ENCODE assay signal across 18 cellular contexts in the genomic region with DNA sequence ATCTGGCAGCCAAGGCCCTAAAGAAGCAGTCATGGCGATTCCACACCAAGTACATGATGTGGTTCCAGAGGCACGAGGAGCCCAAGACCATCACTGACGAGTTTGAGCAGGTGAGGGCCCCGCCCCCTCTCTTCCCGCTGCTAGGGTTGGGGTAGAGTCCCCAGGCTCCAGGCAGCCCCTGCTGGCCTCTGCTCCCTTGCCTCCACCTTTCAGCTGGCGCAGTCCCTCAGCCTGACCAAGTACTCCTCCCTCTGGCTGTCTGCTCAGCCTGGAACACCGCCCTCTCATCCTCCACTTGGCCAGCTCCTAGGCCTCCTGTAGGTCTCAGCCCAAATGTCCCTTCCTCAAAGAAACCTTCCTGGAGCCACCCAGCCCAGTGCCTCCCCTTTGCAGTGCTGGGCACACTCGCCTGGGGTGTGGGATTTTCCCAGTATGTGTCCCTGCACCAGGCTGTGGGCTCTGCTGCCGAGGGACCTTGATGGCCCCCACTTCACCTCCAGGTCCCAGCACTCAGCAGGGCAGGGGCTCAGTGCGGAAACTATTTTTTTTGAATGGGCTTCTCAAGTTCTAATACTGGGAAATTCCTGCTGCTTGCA. TPM values are rescaled to one million over a fixed set of nuclear protein-coding genes. Genes with fewer than 3 reads are reported as not detected.
DNase-seq lines count a peak whose midpoint lies in the region; ATAC-seq and TF ChIP-seq lines count a peak whose summit lies in the region.
"Had no signal": no experiment of that assay in that cellular context is flagged by ENCODE, and none has a peak within 500 bp of the region (broad histone marks: within the 10 kb centered on the region; RNA-seq: fewer than 3 reads in every experiment).

No MANE protein-coding gene starts in this region.

- H3K27me3 Mint-ChIP-seq in stimulated activated naive CD8-positive, alpha-beta T cell treated with anti-CD3 and anti-CD28 coated beads, Interleukin-15, Interleukin-2, amounts not matched to agents 100 ng/mL and 50 ng/mL, for 24 hours: no peaks in the 10 kb centered on the region
- no peaks in the 10 kb centered on the region for H3K27me3 Mint-ChIP-seq in activated CD4-positive, alpha-beta memory T cell treated with anti-CD3 and anti-CD28 coated beads, Interleukin-2, amount 10 ng/mL, durations not matched to agents 7 days and 5 days
- H3K27me3 Mint-ChIP-seq in immature natural killer cell (ENCODE audit: low read depth in 3 of 3): peaks cover 2 to 6% (median 2%) of the 10 kb centered on the region in 3 donors
- no peaks in the 10 kb centered on the region for H3K27me3 Mint-ChIP-seq in type B pancreatic cell

- no peak for DNase-seq in stimulated activated naive CD8-positive, alpha-beta T cell treated with anti-CD3 and anti-CD28 coated beads, Interleukin-15, Interleukin-2, amounts not matched to agents 100 U/mL and 50 U/mL, for 24 hours
- DNase-seq in activated CD4-positive, alpha-beta memory T cell treated with anti-CD3 and anti-CD28 coated beads, Interleukin-2, amount 10 ng/mL, durations not matched to agents 7 days and 5 days: no peak
- DNase-seq in immature natural killer cell (no peak), type B pancreatic cell (ENCODE audit: extremely low spot score, unreplicated experiment) (no peak), A673 (ENCODE audit: low spot score) (no peak), NCI-H128 (lab: John Stamatoyannopoulos, UW; ENCODE audit: unreplicated experiment) (no peak), NCI-H2029 (lab: John Stamatoyannopoulos, UW) (no peak)
- DNase-seq: activated effector memory CD4-positive, alpha-beta T cell treated with Interleukin-2 at 50 U/mL for 16 hours; caudate nucleus; glutamatergic neuron; NCI-H1436; NCI-H524; retina; stimulated activated CD4-positive, alpha-beta T cell treated with anti-CD3 and anti-CD28 coated beads, Interleukin-2, amount 100 ng/mL, for 48 hours had no signal

- BruUV-seq in A673 (replicated peaks; lab: Mats Ljungman, UMichigan): no TSS peak

- H3K4me3 ChIP-seq in A673 (ENCODE audit: low read depth, low read length, poor library complexity, severe bottlenecking): no peak overlapping the region
- H3K4me3 ChIP-seq: BLaER1 treated with 17β-estradiol and CSF1 and Interleukin-3, amounts not matched to agents 10 nM and 100 nM; PC-9; vagina had no signal

- no peaks in the 10 kb centered on the region for H3K9me3 ChIP-seq in A673 (ENCODE audit: low read depth, low read length, poor library complexity, severe bottlenecking)
- H3K9me3 ChIP-seq: BLaER1 treated with 17β-estradiol and CSF1 and Interleukin-3, amounts not matched to agents 10 nM and 100 nM; vagina had no signal

- peaks cover 5% of the 10 kb centered on the region for H3K4me1 ChIP-seq in A673 (ENCODE audit: insufficient read depth, low read length, poor library complexity, severe bottlenecking)

- H3K4me1 Mint-ChIP-seq in stimulated activated naive CD8-positive, alpha-beta T cell treated with anti-CD3 and anti-CD28 coated beads, Interleukin-15, Interleukin-2, amounts not matched to agents 100 ng/mL and 50 ng/mL, for 24 hours (ENCODE audit: low read depth): peaks cover 37% of the 10 kb centered on the region
- peaks cover 36% of the 10 kb centered on the region for H3K4me1 Mint-ChIP-seq in activated CD4-positive, alpha-beta memory T cell treated with anti-CD3 and anti-CD28 coated beads, Interleukin-2, amount 10 ng/mL, durations not matched to agents 7 days and 5 days
- H3K4me1 Mint-ChIP-seq in immature natural killer cell (peaks cover 16 to 19% of the 10 kb centered on the region in 2 donors), type B pancreatic cell (ENCODE audit: unreplicated experiment) (no peaks in the 10 kb centered on the region)

- CTCF ChIA-PET in activated CD4-positive, alpha-beta memory T cell treated with anti-CD3 and anti-CD28 coated beads, Interleukin-2, amount 10 ng/mL, durations not matched to agents 7 days and 5 days (lab: Charles Lee): no interaction called here
- CTCF ChIA-PET in A673 (lab: Charles Lee): no interaction called here

- TF ChIP-seq CTCF in type B pancreatic cell (conservative IDR thresholded peaks at IDR 0.05) (no peak), A673 (conservative IDR thresholded peaks at IDR 0.05; ENCODE audit: low read depth, low read length) (no peak)

- H3K9me3 Mint-ChIP-seq in stimulated activated naive CD8-positive, alpha-beta T cell treated with anti-CD3 and anti-CD28 coated beads, Interleukin-15, Interleukin-2, amounts not matched to agents 100 ng/mL and 50 ng/mL, for 24 hours: no peaks in the 10 kb centered on the region
- no peaks in the 10 kb centered on the region for H3K9me3 Mint-ChIP-seq in activated CD4-positive, alpha-beta memory T cell treated with anti-CD3 and anti-CD28 coated beads, Interleukin-2, amount 10 ng/mL, durations not matched to agents 7 days and 5 days
- H3K9me3 Mint-ChIP-seq in immature natural killer cell (no peaks in the 10 kb centered on the region), type B pancreatic cell (no peaks in the 10 kb centered on the region)

- H3K27me3 ChIP-seq in A673 (replicated peaks; ENCODE audit: insufficient read depth, low read depth, low read length, poor library complexity): no peaks in the 10 kb centered on the region
- H3K27me3 ChIP-seq: BLaER1 treated with 17β-estradiol and CSF1 and Interleukin-3, amounts not matched to agents 10 nM and 100 nM; vagina had no signal

- H3K36me3 Mint-ChIP-seq in stimulated activated naive CD8-positive, alpha-beta T cell treated with anti-CD3 and anti-CD28 coated beads, Interleukin-15, Interleukin-2, amounts not matched to agents 100 ng/mL and 50 ng/mL, for 24 hours (ENCODE audit: low read depth): peaks cover 58% of the 10 kb centered on the region
- peaks cover 71% of the 10 kb centered on the region for H3K36me3 Mint-ChIP-seq in activated CD4-positive, alpha-beta memory T cell treated with anti-CD3 and anti-CD28 coated beads, Interleukin-2, amount 10 ng/mL, durations not matched to agents 7 days and 5 days (ENCODE audit: low read depth)
- H3K36me3 Mint-ChIP-seq in immature natural killer cell (peaks cover 5 to 30% (median 14%) of the 10 kb centered on the region in 3 donors), type B pancreatic cell (peaks cover 24% of the 10 kb centered on the region)

- no peak overlapping the region for H3K4me3 Mint-ChIP-seq in stimulated activated naive CD8-positive, alpha-beta T cell treated with anti-CD3 and anti-CD28 coated beads, Interleukin-15, Interleukin-2, amounts not matched to agents 100 ng/mL and 50 ng/mL, for 24 hours
- H3K4me3 Mint-ChIP-seq in activated CD4-positive, alpha-beta memory T cell treated with anti-CD3 and anti-CD28 coated beads, Interleukin-2, amount 10 ng/mL, durations not matched to agents 7 days and 5 days: no peak overlapping the region
- H3K4me3 Mint-ChIP-seq in immature natural killer cell (no peak overlapping the region), type B pancreatic cell (peak overlapping the region; percentile 25)

- intact Hi-C loops in A673 (cut with micrococcal nuclease; ENCODE audit: unreplicated experiment): no loop called here

- H3K27ac Mint-ChIP-seq in stimulated activated naive CD8-positive, alpha-beta T cell treated with anti-CD3 and anti-CD28 coated beads, Interleukin-15, Interleukin-2, amounts not matched to agents 100 ng/mL and 50 ng/mL, for 24 hours: peak overlapping the region; percentile 52
- H3K27ac Mint-ChIP-seq in activated CD4-positive, alpha-beta memory T cell treated with anti-CD3 and anti-CD28 coated beads, Interleukin-2, amount 10 ng/mL, durations not matched to agents 7 days and 5 days: peak overlapping the region; percentile 87
- H3K27ac Mint-ChIP-seq in immature natural killer cell (peak overlapping the region in 4 of 6 donors; percentile 2 to 70 (median 38)), type B pancreatic cell (no peak overlapping the region)

- peaks cover 86% of the 10 kb centered on the region for H3K36me3 ChIP-seq in A673 (ENCODE audit: insufficient read depth, low read length, poor library complexity, severe bottlenecking)

- ATAC-seq in stimulated activated naive CD8-positive, alpha-beta T cell treated with anti-CD3 and anti-CD28 coated beads, Interleukin-15, Interleukin-2, amounts not matched to agents 100 U/mL and 50 U/mL, for 24 hours: no peak

- no peak overlapping the region for H3K27ac ChIP-seq in A673 (ENCODE audit: low read depth, low read length, poor library complexity, severe bottlenecking)
- H3K27ac ChIP-seq: BLaER1 treated with 17β-estradiol and CSF1 and Interleukin-3, amounts not matched to agents 10 nM and 100 nM; PC-9; vagina had no signal

- POLR2A ChIA-PET in activated CD4-positive, alpha-beta memory T cell treated with anti-CD3 and anti-CD28 coated beads, Interleukin-2, amount 10 ng/mL, durations not matched to agents 7 days and 5 days (lab: Charles Lee): interaction anchor here (1.3 kb wide), 1 partner anchor 15 kb away, joined by 4 read pairs; no protein-coding TSS in a partner anchor
- POLR2A ChIA-PET in A673 (lab: Charles Lee; ENCODE audit: low non-redundant PET): no interaction called here

RNA-seq across cellular contexts. Expression of a gene that starts 5.7 kb away (rescaled TPM):
- total RNA-seq in activated CD4-positive, alpha-beta memory T cell treated with anti-CD3 and anti-CD28 coated beads, Interleukin-2, amount 10 ng/mL, durations not matched to agents 7 days and 5 days: 1 to 10 TPM; 8.3 to 9.2 TPM
- 10 to 100 TPM in 2 of 3 donors, 1 to 10 TPM in 1; 2.6 to 14.0 (median 13.5) TPM for polyA plus RNA-seq in immature natural killer cell
- total RNA-seq in type B pancreatic cell (ENCODE audit: low replicate concordance) (6.6 and 7.5 TPM in 2 replicates), A673 (2021) (8.8 and 9.7 TPM in 2 replicates)

RNA-seq across cellular contexts. Expression of a gene that starts 16.3 kb away (rescaled TPM):
- total RNA-seq in activated CD4-positive, alpha-beta memory T cell treated with anti-CD3 and anti-CD28 coated beads, Interleukin-2, amount 10 ng/mL, durations not matched to agents 7 days and 5 days: 10 to 100 TPM; 62.6 to 66.9 TPM
- polyA plus RNA-seq in immature natural killer cell: 10 to 100 TPM in 1 of 3 donors, 1 to 10 TPM in 2; 2.8 to 13.3 (median 4.0) TPM
- total RNA-seq in type B pancreatic cell (ENCODE audit: low replicate concordance) (55.4 and 72.9 TPM in 2 replicates), A673 (2021) (90.8 and 102 TPM in 2 replicates)

RNA-seq across cellular contexts. Expression of a gene that starts 19.1 kb away (rescaled TPM):
- total RNA-seq in activated CD4-positive, alpha-beta memory T cell treated with anti-CD3 and anti-CD28 coated beads, Interleukin-2, amount 10 ng/mL, durations not matched to agents 7 days and 5 days: 1 to 10 TPM; 2.8 to 3.2 TPM
- polyA plus RNA-seq in immature natural killer cell: 1 to 10 TPM in 2 of 3 donors, under 1 TPM in 1; 0.93 to 3.3 (median 1.5) TPM
- total RNA-seq in type B pancreatic cell (ENCODE audit: low replicate concordance) (24.2 and 42.1 TPM in 2 replicates), A673 (2021) (0.58 and 0.96 TPM in 2 replicates)

RNA-seq across cellular contexts. Expression of a gene that starts 35.6 kb away (rescaled TPM):
- total RNA-seq in activated CD4-positive, alpha-beta memory T cell treated with anti-CD3 and anti-CD28 coated beads, Interleukin-2, amount 10 ng/mL, durations not matched to agents 7 days and 5 days: 10 to 100 TPM; 90.8 to 93.4 TPM
- 10 to 100 TPM in 2 of 3 donors, 1 to 10 TPM in 1; 8.8 to 17.8 (median 15.7) TPM for polyA plus RNA-seq in immature natural killer cell
- 73.3 and 86.7 TPM in 2 replicates for total RNA-seq in type B pancreatic cell (ENCODE audit: low replicate concordance)
- total RNA-seq in A673 (2021): 107 and 109 TPM in 2 replicates

RNA-seq across cellular contexts. Expression of a gene that starts 37.3 kb away (rescaled TPM):
- 10 to 100 TPM; 10.9 to 13.6 TPM for total RNA-seq in activated CD4-positive, alpha-beta memory T cell treated with anti-CD3 and anti-CD28 coated beads, Interleukin-2, amount 10 ng/mL, durations not matched to agents 7 days and 5 days
- 10 to 100 TPM; 26.6 to 36.4 (median 34.0) TPM for polyA plus RNA-seq in immature natural killer cell
- total RNA-seq in type B pancreatic cell (ENCODE audit: low replicate concordance): 39.3 and 41.9 TPM in 2 replicates
- 56.9 and 64.7 TPM in 2 replicates for total RNA-seq in A673 (2021)
